8 cellular contexts compared by ENCODE assay signal in genomic region chr14:69716483-69717187, GRCh38. TPM values are rescaled to one million over a fixed set of nuclear protein-coding genes. Genes with fewer than 3 reads are reported as not detected.
DNase-seq lines count a peak whose midpoint lies in the region; ATAC-seq and TF ChIP-seq lines count a peak whose summit lies in the region.

No MANE protein-coding gene starts in this region.

- intact Hi-C loops in activated CD8-positive, alpha-beta T cell treated with anti-CD3 and anti-CD28 coated beads for 36 hours (cut with micrococcal nuclease): loop anchor here (5.0 kb wide), 1 partner anchor 39 kb away; no protein-coding TSS in a partner anchor

- peak; percentile 82 for ATAC-seq in activated CD8-positive, alpha-beta T cell treated with anti-CD3 and anti-CD28 coated beads for 36 hours
- ATAC-seq in GM18502 (IDR thresholded peaks at IDR 0.05; ENCODE audit: poor library complexity, unreplicated experiment): no peak

- H3K4me3 ChIP-seq in HAP-1: no peak overlapping the region

- H3K36me3 Mint-ChIP-seq in activated CD8-positive, alpha-beta T cell treated with anti-CD3 and anti-CD28 coated beads for 36 hours (ENCODE audit: low read depth): peaks cover 27% of the 10 kb centered on the region

- peak overlapping the region; percentile 77 for H3K27ac Mint-ChIP-seq in activated CD8-positive, alpha-beta T cell treated with anti-CD3 and anti-CD28 coated beads for 36 hours

- no peaks in the 10 kb centered on the region for H3K9me3 Mint-ChIP-seq in activated CD8-positive, alpha-beta T cell treated with anti-CD3 and anti-CD28 coated beads for 36 hours

- CTCF ChIA-PET in activated CD8-positive, alpha-beta T cell treated with anti-CD3 and anti-CD28 coated beads for 36 hours (lab: Charles Lee): interaction anchor here (0.9 to 3.4 kb wide), 6 partner anchors 9 to 132 kb away, joined by 3 to 21 read pairs (median 4); no protein-coding TSS in a partner anchor

- DNase-seq in SIG-M5 treated with dmso at 0.1 percent for 504 hours (lab: John Stamatoyannopoulos, UW; ENCODE audit: unreplicated experiment): peak; percentile 42
- no peak for DNase-seq in SIG-M5 (lab: John Stamatoyannopoulos, UW)
- peak; percentile 82 for DNase-seq in activated CD8-positive, alpha-beta T cell treated with anti-CD3 and anti-CD28 coated beads for 36 hours
- DNase-seq in fibroblast of the conjunctiva (ENCODE audit: low read depth): peak; percentile 71
- DNase-seq in stimulated activated CD8-positive, alpha-beta memory T cell treated with anti-CD3 and anti-CD28 coated beads, Interleukin-7, amount 100 ng/mL, for 4 hours (ENCODE audit: low read depth in 2 of 2): peak; percentile 40 to 46
- no peak for DNase-seq in mucosa of gallbladder (ENCODE audit: low spot score)
- DNase-seq in HAP-1 (ENCODE audit: low spot score in 2 of 2): no peak

- no peaks in the 10 kb centered on the region for H3K36me3 ChIP-seq in HAP-1 (replicated peaks)

- peaks cover 17% of the 10 kb centered on the region for H3K4me1 ChIP-seq in HAP-1

- H3K9me3 ChIP-seq in HAP-1: no peaks in the 10 kb centered on the region

- no peak for TF ChIP-seq CTCF in activated CD8-positive, alpha-beta T cell treated with anti-CD3 and anti-CD28 coated beads for 36 hours (IDR thresholded peaks at IDR 0.05)

- H3K4me1 Mint-ChIP-seq in activated CD8-positive, alpha-beta T cell treated with anti-CD3 and anti-CD28 coated beads for 36 hours (ENCODE audit: low read depth): peaks cover 32% of the 10 kb centered on the region

- no peak overlapping the region for H3K4me3 Mint-ChIP-seq in activated CD8-positive, alpha-beta T cell treated with anti-CD3 and anti-CD28 coated beads for 36 hours

- H3K27me3 Mint-ChIP-seq in activated CD8-positive, alpha-beta T cell treated with anti-CD3 and anti-CD28 coated beads for 36 hours: no peaks in the 10 kb centered on the region

- in situ Hi-C loops in HAP-1 (cut with MboI; ENCODE audit: low sequenced_read_pairs): no loop called here

- no peaks in the 10 kb centered on the region for H3K27me3 ChIP-seq in HAP-1 (ENCODE audit: low read depth)

- POLR2A ChIA-PET in activated CD8-positive, alpha-beta T cell treated with anti-CD3 and anti-CD28 coated beads for 36 hours (lab: Charles Lee): interaction anchor here (0.7 to 1.2 kb wide), 5 partner anchors 42 to 104 kb away, joined by 3 read pairs; partner anchors contain the start of gene SRSF5

RNA-seq across cellular contexts. Expression of gene SRSF5, which starts 50.3 kb away (rescaled TPM):
- 100 to 1,000 TPM; 255 to 267 TPM for total RNA-seq in activated CD8-positive, alpha-beta T cell treated with anti-CD3 and anti-CD28 coated beads for 36 hours
- total RNA-seq in mucosa of gallbladder: 343 TPM

Comparison
In these comparisons a context has a peak if more than half of its experiments do, and no peak if none do; other contexts are left out.
1. DNase-seq: peak in SIG-M5 treated with dmso at 0.1 percent for 504 hours (single experiment), activated CD8-positive, alpha-beta T cell treated with anti-CD3 and anti-CD28 coated beads for 36 hours (single experiment), fibroblast of the conjunctiva (single experiment) and stimulated activated CD8-positive, alpha-beta memory T cell treated with anti-CD3 and anti-CD28 coated beads, Interleukin-7, amount 100 ng/mL, for 4 hours (2 of 2); none in SIG-M5 (single experiment), mucosa of gallbladder (single experiment) and HAP-1 (0 of 2).